8 cellular contexts compared by ENCODE assay signal in the genomic region with DNA sequence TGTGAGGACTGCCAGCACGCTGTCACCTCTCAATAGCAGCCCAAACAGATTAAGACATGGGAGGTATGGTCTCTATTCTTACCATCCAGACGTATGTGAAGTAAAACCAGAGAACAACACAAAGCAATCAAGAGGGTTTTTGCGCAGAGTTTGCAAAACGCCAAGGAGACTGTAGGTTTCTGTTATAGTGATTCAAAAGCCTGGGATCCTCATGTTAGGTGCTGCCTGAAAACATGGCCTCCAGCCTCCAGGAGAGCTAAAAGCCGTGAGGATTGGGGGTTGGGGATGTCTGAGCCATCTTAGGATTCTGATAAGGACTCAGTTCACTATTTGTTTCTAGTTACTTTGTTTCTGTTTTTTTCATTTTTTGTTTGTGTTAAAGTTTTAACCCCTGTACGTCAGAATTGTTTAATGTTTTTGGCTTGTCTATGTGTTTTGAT. TPM values are rescaled to one million over a fixed set of nuclear protein-coding genes. Genes with fewer than 3 reads are reported as not detected.
DNase-seq lines count a peak whose midpoint lies in the region; ATAC-seq, FAIRE-seq and TF ChIP-seq lines count a peak whose summit lies in the region.

No MANE protein-coding gene starts in this region.

- H4K20me1 ChIP-seq in HepG2 (ENCODE audit: insufficient read depth, low read length) = peaks cover 2% of the 10 kb centered on the region; the same call in 1 of the 2 replicates

- no TSS peak for BruUV-seq in HepG2 (replicated peaks; lab: Mats Ljungman, UMichigan)

- no peak for TF ChIP-seq POLR2A in HepG2 (IDR thresholded peaks at IDR 0.05; ENCODE audit: insufficient read depth in 1 of 2, low read depth in 2 of 2, low read length in 2 of 2)

- H2AFZ ChIP-seq in HepG2 (ENCODE audit: low read length) = no peak overlapping the region

- CTCF ChIA-PET in HepG2 (lab: Yijun Ruan, JAX; ENCODE audit: low intra/inter-chr PET ratio, low total read pairs) = no interaction called here

- no peaks in the 10 kb centered on the region for H3K36me3 ChIP-seq in liver (ENCODE audit: control insufficient read depth in 4 of 4, insufficient read depth in 3 of 4, low read depth in 1 of 4, low read length in 3 of 4)
- no peaks in the 10 kb centered on the region for H3K36me3 ChIP-seq in HepG2 (replicated peaks in 1 of 2; ENCODE audit: control insufficient read depth in 1 of 2, insufficient read depth in 2 of 2, low read length in 2 of 2)
- H3K36me3 ChIP-seq in endocrine pancreas (ENCODE audit: control insufficient read depth, insufficient read depth, low read length) = no peaks in the 10 kb centered on the region

- H3K27me3 ChIP-seq in liver (ENCODE audit: control insufficient read depth in 4 of 4, insufficient read depth in 4 of 4, low read length in 3 of 4) (no peaks in the 10 kb centered on the region), HepG2 (ENCODE audit: control insufficient read depth in 1 of 2, insufficient read depth in 2 of 2, low read length in 2 of 2) (no peaks in the 10 kb centered on the region; a peak in 1 of 5 replicates), endocrine pancreas (ENCODE audit: control insufficient read depth, insufficient read depth, low read length) (no peaks in the 10 kb centered on the region)

- TF ChIP-seq EP300 in HepG2 (IDR thresholded peaks at IDR 0.05; ENCODE audit: low read depth in 2 of 2, low read length in 2 of 2) (no peak), HepG2 (CRISPR knock-in tag; IDR thresholded peaks at IDR 0.05; ENCODE audit: borderline replicate concordance) (no peak)

- H3K4me3 ChIP-seq in liver (ENCODE audit: low read depth in 1 of 3, low read length in 3 of 3) (peak overlapping the region; percentile 20 to 70 (median 60)), HepG2 (replicated peaks in 1 of 3; ENCODE audit: insufficient read depth in 1 of 3, low read depth in 2 of 3, low read length in 3 of 3) (no peak overlapping the region), endocrine pancreas (ENCODE audit: control insufficient read depth, insufficient read depth, low read length) (peak overlapping the region; percentile 50), retinal pigment epithelial cell (ENCODE audit: low read length) (peak overlapping the region; percentile 32)

- H3K27ac ChIP-seq in liver (ENCODE audit: low read depth in 1 of 2, low read length in 2 of 2) (peak overlapping the region; percentile 81), HepG2 (ENCODE audit: extremely low read length, insufficient read depth, low read length) (no peak overlapping the region)

- no peak for ATAC-seq in HepG2

- H3K4me2 ChIP-seq in HepG2 (ENCODE audit: low read depth, low read length) = no peak overlapping the region

- TF ChIP-seq RAD21 in liver (IDR thresholded peaks at IDR 0.05) (no peak), HepG2 (CRISPR knock-in tag; IDR thresholded peaks at IDR 0.05) (no peak)

- WGBS in liver = 34% methylated on average over 6 of the region's 6 CpGs
- 75% methylated on average over 6 of the region's 6 CpGs for WGBS in HepG2 (ENCODE audit: low lambda C conversion rate)

- POLR2A ChIA-PET in HepG2 (lab: Yijun Ruan, JAX) = no interaction called here

- H3K9me3 ChIP-seq in liver (ENCODE audit: control insufficient read depth in 4 of 4, low read length in 3 of 4) = no peaks in the 10 kb centered on the region
- no peaks in the 10 kb centered on the region for H3K9me3 ChIP-seq in HepG2 (ENCODE audit: low read length)
- no peaks in the 10 kb centered on the region for H3K9me3 ChIP-seq in endocrine pancreas (ENCODE audit: control insufficient read depth, low read length)

- DNase-seq in HepG2 (ENCODE audit: low spot score) = no peak
- peak; percentile 43 for DNase-seq in SHP77 treated with DMSO at 0.1 percent for 48 hours (lab: John Stamatoyannopoulos, UW)
- no peak for DNase-seq in retinal pigment epithelial cell (ENCODE audit: low read depth)
- DNase-seq in HK-2 (ENCODE audit: unreplicated experiment) = no peak
- DNase-seq in SKM-1 treated with dmso at 0.1 percent for 144 hours (lab: John Stamatoyannopoulos, UW; ENCODE audit: unreplicated experiment) = no peak
- DNase-seq in DMS153 treated with DMSO at 0.1 percent for 48 hours (lab: John Stamatoyannopoulos, UW; ENCODE audit: unreplicated experiment) = no peak

- FAIRE-seq in HepG2 (lab: Jason Lieb, UNC) = no peak

- H3K79me2 ChIP-seq in HepG2 (ENCODE audit: insufficient read depth, low read length) = peaks cover 8% of the 10 kb centered on the region

- TF ChIP-seq CTCF in liver (IDR thresholded peaks at IDR 0.05; ENCODE audit: low read depth, low read length, missing input control) (no peak), HepG2 (CRISPR knock-in tag; IDR thresholded peaks at IDR 0.05) (no peak), retinal pigment epithelial cell (conservative IDR thresholded peaks at IDR 0.05; ENCODE audit: low read depth, low read length) (no peak)

- in situ Hi-C loops in HepG2 (cut with HindIII; ENCODE audit: extremely low pct_ligation_motif_present, low pct_unique_long_range_greater_than_20kb) = loop anchor here (25.0 kb wide), 2 partner anchors 760 to 2010 kb away; no protein-coding TSS in a partner anchor

- H3K4me1 ChIP-seq in liver (ENCODE audit: control insufficient read depth in 4 of 4, insufficient read depth in 4 of 4, low read length in 3 of 4) (peaks cover 0 to 9% (median 3%) of the 10 kb centered on the region in 4 donors), HepG2 (ENCODE audit: insufficient read depth, low read length) (peaks cover 36% of the 10 kb centered on the region; the same call in 1 of the 2 replicates), endocrine pancreas (ENCODE audit: control insufficient read depth, insufficient read depth, low read length) (no peaks in the 10 kb centered on the region)

- intact Hi-C loops in HepG2 (cut with micrococcal nuclease; ENCODE audit: unreplicated experiment) = no loop called here

- H3K9ac ChIP-seq in liver (ENCODE audit: low read depth in 1 of 2, low read length in 2 of 2) = peak overlapping the region in 1 of 2 donors; percentile 85
- H3K9ac ChIP-seq in HepG2 (ENCODE audit: insufficient read depth, low read depth, low read length) = no peak overlapping the region
- peak overlapping the region; percentile 2 for H3K9ac ChIP-seq in endocrine pancreas (ENCODE audit: control insufficient read depth, insufficient read depth, low read length)

RNA-seq across cellular contexts. Expression of gene CCT8, which starts 4.2 kb away (rescaled TPM):
- total RNA-seq in liver = 10 to 100 TPM; 67.5 to 78.2 TPM
- polyA plus RNA-seq in liver = 10 to 100 TPM; 47.0 to 48.5 TPM
- total RNA-seq in HepG2 (2016; rRNA removed; fragmentation: Illumina TruSeq; extraction: Trizol) = 325 and 538 TPM in 2 replicates
- 81.4 and 96.3 TPM in 2 replicates for total RNA-seq in HepG2 (2016; cell fraction: cytosol; rRNA removed; fragmentation: Illumina TruSeq; extraction: Trizol; ENCODE audit: low read depth)
- 336 and 530 TPM in 2 replicates for total RNA-seq in HepG2 (2016; cell fraction: insoluble cytoplasmic fraction; rRNA removed; fragmentation: Illumina TruSeq; extraction: Trizol)
- total RNA-seq in HepG2 (2016; cell fraction: membrane; rRNA removed; fragmentation: Illumina TruSeq; extraction: Trizol) = 134 and 165 TPM in 2 replicates
- 137 and 155 TPM in 2 replicates for total RNA-seq in HepG2 (2016; cell fraction: nucleus; rRNA removed; fragmentation: Illumina TruSeq; extraction: Trizol)
- 87.0 and 127 TPM in 2 replicates for polyA plus RNA-seq in HepG2 (2011; rRNA removed)
- polyA plus RNA-seq in HepG2 (2011; cell fraction: cytosol; rRNA removed) = 80.0 and 97.4 TPM in 2 replicates
- polyA plus RNA-seq in HepG2 (2011; cell fraction: nucleus; rRNA removed) = 53.9 and 70.6 TPM in 2 replicates
- polyA plus RNA-seq in HepG2 (2012) = 174 and 217 TPM in 2 replicates
- polyA plus RNA-seq in HepG2 (2016; cell fraction: cytosol; fragmentation: Illumina TruSeq; extraction: Trizol; ENCODE audit: low read depth) = 45.9 and 52.2 TPM in 2 replicates
- polyA plus RNA-seq in HepG2 (2016; cell fraction: insoluble cytoplasmic fraction; fragmentation: Illumina TruSeq; extraction: Trizol; ENCODE audit: low read depth) = 406 and 427 TPM in 2 replicates
- 80.8 and 98.2 TPM in 2 replicates for polyA plus RNA-seq in HepG2 (2016; cell fraction: membrane; fragmentation: Illumina TruSeq; extraction: Trizol; ENCODE audit: low read depth)
- polyA plus RNA-seq in HepG2 (2016; cell fraction: nucleus; fragmentation: Illumina TruSeq; extraction: Trizol; ENCODE audit: insufficient read depth, low read depth) = 196 and 213 TPM in 2 replicates
- 56.7 and 122 TPM in 2 replicates for polyA minus RNA-seq in HepG2 (2011; rRNA and poly(A)+ RNA removed; ENCODE audit: low replicate concordance)
- polyA minus RNA-seq in HepG2 (2011; cell fraction: cytosol; rRNA and poly(A)+ RNA removed) = 110 and 112 TPM in 2 replicates
- 74.0 and 108 TPM in 2 replicates for polyA minus RNA-seq in HepG2 (2011; cell fraction: nucleus; rRNA and poly(A)+ RNA removed)

RNA-seq across cellular contexts. Expression of gene MAP3K7CL, which starts 52.8 kb away (rescaled TPM):
- total RNA-seq in liver = 1 to 10 TPM; 2.6 to 3.5 TPM
- polyA plus RNA-seq in liver = 1 to 10 TPM; 1.4 to 3.5 TPM
- 0.15 TPM in 1 of 2 replicates, not detected in the other for total RNA-seq in HepG2 (2016; rRNA removed; fragmentation: Illumina TruSeq; extraction: Trizol)
- not detected in 2 replicates for total RNA-seq in HepG2 (2016; cell fraction: cytosol; rRNA removed; fragmentation: Illumina TruSeq; extraction: Trizol; ENCODE audit: low read depth)
- total RNA-seq in HepG2 (2016; cell fraction: insoluble cytoplasmic fraction; rRNA removed; fragmentation: Illumina TruSeq; extraction: Trizol) = 0.37 TPM in 1 of 2 replicates, not detected in the other
- total RNA-seq in HepG2 (2016; cell fraction: membrane; rRNA removed; fragmentation: Illumina TruSeq; extraction: Trizol) = not detected in 2 replicates
- not detected in 2 replicates for total RNA-seq in HepG2 (2016; cell fraction: nucleus; rRNA removed; fragmentation: Illumina TruSeq; extraction: Trizol)
- polyA plus RNA-seq in HepG2 (2011; rRNA removed) = 0.04 TPM in 1 of 2 replicates, not detected in the other
- 0.04 TPM in 1 of 2 replicates, not detected in the other for polyA plus RNA-seq in HepG2 (2011; cell fraction: cytosol; rRNA removed)
- polyA plus RNA-seq in HepG2 (2011; cell fraction: nucleus; rRNA removed) = not detected in 2 replicates
- not detected in 2 replicates for polyA plus RNA-seq in HepG2 (2012)
- polyA plus RNA-seq in HepG2 (2016; cell fraction: cytosol; fragmentation: Illumina TruSeq; extraction: Trizol; ENCODE audit: low read depth) = 0.18 TPM in 1 of 2 replicates, not detected in the other
- polyA plus RNA-seq in HepG2 (2016; cell fraction: insoluble cytoplasmic fraction; fragmentation: Illumina TruSeq; extraction: Trizol; ENCODE audit: low read depth) = not detected in 2 replicates
- 0.13 and 0.19 TPM in 2 replicates for polyA plus RNA-seq in HepG2 (2016; cell fraction: membrane; fragmentation: Illumina TruSeq; extraction: Trizol; ENCODE audit: low read depth)
- polyA plus RNA-seq in HepG2 (2016; cell fraction: nucleus; fragmentation: Illumina TruSeq; extraction: Trizol; ENCODE audit: insufficient read depth, low read depth) = not detected in 2 replicates
- polyA minus RNA-seq in HepG2 (2011; rRNA and poly(A)+ RNA removed; ENCODE audit: low replicate concordance) = 5.5 TPM in 1 of 2 replicates, not detected in the other
- not detected in 2 replicates for polyA minus RNA-seq in HepG2 (2011; cell fraction: cytosol; rRNA and poly(A)+ RNA removed)
- not detected in 2 replicates for polyA minus RNA-seq in HepG2 (2011; cell fraction: nucleus; rRNA and poly(A)+ RNA removed)

RNA-seq across cellular contexts. Expression of gene USP16, which starts 53.2 kb away (rescaled TPM):
- total RNA-seq in liver = 10 to 100 TPM; 14.5 to 21.8 TPM
- polyA plus RNA-seq in liver = 10 to 100 TPM; 13.3 to 45.3 TPM
- 46.9 and 72.4 TPM in 2 replicates for total RNA-seq in HepG2 (2016; rRNA removed; fragmentation: Illumina TruSeq; extraction: Trizol)
- 8.2 and 9.5 TPM in 2 replicates for total RNA-seq in HepG2 (2016; cell fraction: cytosol; rRNA removed; fragmentation: Illumina TruSeq; extraction: Trizol; ENCODE audit: low read depth)
- total RNA-seq in HepG2 (2016; cell fraction: insoluble cytoplasmic fraction; rRNA removed; fragmentation: Illumina TruSeq; extraction: Trizol) = 46.8 and 73.9 TPM in 2 replicates
- 25.9 and 27.0 TPM in 2 replicates for total RNA-seq in HepG2 (2016; cell fraction: membrane; rRNA removed; fragmentation: Illumina TruSeq; extraction: Trizol)
- 31.9 and 37.3 TPM in 2 replicates for total RNA-seq in HepG2 (2016; cell fraction: nucleus; rRNA removed; fragmentation: Illumina TruSeq; extraction: Trizol)
- polyA plus RNA-seq in HepG2 (2011; rRNA removed) = 12.0 and 16.5 TPM in 2 replicates
- 4.6 and 7.2 TPM in 2 replicates for polyA plus RNA-seq in HepG2 (2011; cell fraction: cytosol; rRNA removed)
- 10.3 and 11.5 TPM in 2 replicates for polyA plus RNA-seq in HepG2 (2011; cell fraction: nucleus; rRNA removed)
- polyA plus RNA-seq in HepG2 (2012) = 20.8 and 28.1 TPM in 2 replicates
- 3.3 and 3.5 TPM in 2 replicates for polyA plus RNA-seq in HepG2 (2016; cell fraction: cytosol; fragmentation: Illumina TruSeq; extraction: Trizol; ENCODE audit: low read depth)
- 48.3 and 53.1 TPM in 2 replicates for polyA plus RNA-seq in HepG2 (2016; cell fraction: insoluble cytoplasmic fraction; fragmentation: Illumina TruSeq; extraction: Trizol; ENCODE audit: low read depth)
- 8.0 and 9.3 TPM in 2 replicates for polyA plus RNA-seq in HepG2 (2016; cell fraction: membrane; fragmentation: Illumina TruSeq; extraction: Trizol; ENCODE audit: low read depth)
- 41.1 and 44.1 TPM in 2 replicates for polyA plus RNA-seq in HepG2 (2016; cell fraction: nucleus; fragmentation: Illumina TruSeq; extraction: Trizol; ENCODE audit: insufficient read depth, low read depth)
- polyA minus RNA-seq in HepG2 (2011; rRNA and poly(A)+ RNA removed; ENCODE audit: low replicate concordance) = 4.9 and 7.5 TPM in 2 replicates
- polyA minus RNA-seq in HepG2 (2011; cell fraction: cytosol; rRNA and poly(A)+ RNA removed) = 10.9 and 11.0 TPM in 2 replicates
- 29.6 and 30.9 TPM in 2 replicates for polyA minus RNA-seq in HepG2 (2011; cell fraction: nucleus; rRNA and poly(A)+ RNA removed)

RNA-seq across cellular contexts. Expression of gene RWDD2B, which starts 58.5 kb away (rescaled TPM):
- total RNA-seq in liver (10 to 100 TPM in 1 of 2 donors, 1 to 10 TPM in 1; 6.1 to 12.5 TPM), HepG2 (2016; rRNA removed; fragmentation: Illumina TruSeq; extraction: Trizol) (20.9 and 28.3 TPM in 2 replicates)
- polyA plus RNA-seq in liver (10 to 100 TPM; 12.5 to 36.3 TPM), HepG2 (2011; rRNA removed) (9.3 and 9.9 TPM in 2 replicates)
- 10.0 and 11.2 TPM in 2 replicates for total RNA-seq in HepG2 (2016; cell fraction: cytosol; rRNA removed; fragmentation: Illumina TruSeq; extraction: Trizol; ENCODE audit: low read depth)
- 22.0 and 27.5 TPM in 2 replicates for total RNA-seq in HepG2 (2016; cell fraction: insoluble cytoplasmic fraction; rRNA removed; fragmentation: Illumina TruSeq; extraction: Trizol)
- 28.3 and 28.6 TPM in 2 replicates for total RNA-seq in HepG2 (2016; cell fraction: membrane; rRNA removed; fragmentation: Illumina TruSeq; extraction: Trizol)
- 9.7 and 10.9 TPM in 2 replicates for total RNA-seq in HepG2 (2016; cell fraction: nucleus; rRNA removed; fragmentation: Illumina TruSeq; extraction: Trizol)
- 4.6 and 6.6 TPM in 2 replicates for polyA plus RNA-seq in HepG2 (2011; cell fraction: cytosol; rRNA removed)
- 2.5 and 3.6 TPM in 2 replicates for polyA plus RNA-seq in HepG2 (2011; cell fraction: nucleus; rRNA removed)
- 8.4 and 13.0 TPM in 2 replicates for polyA plus RNA-seq in HepG2 (2012)
- polyA plus RNA-seq in HepG2 (2016; cell fraction: cytosol; fragmentation: Illumina TruSeq; extraction: Trizol; ENCODE audit: low read depth) = 13.0 and 14.8 TPM in 2 replicates
- polyA plus RNA-seq in HepG2 (2016; cell fraction: insoluble cytoplasmic fraction; fragmentation: Illumina TruSeq; extraction: Trizol; ENCODE audit: low read depth) = 31.8 and 32.4 TPM in 2 replicates
- 25.4 and 26.8 TPM in 2 replicates for polyA plus RNA-seq in HepG2 (2016; cell fraction: membrane; fragmentation: Illumina TruSeq; extraction: Trizol; ENCODE audit: low read depth)
- polyA plus RNA-seq in HepG2 (2016; cell fraction: nucleus; fragmentation: Illumina TruSeq; extraction: Trizol; ENCODE audit: insufficient read depth, low read depth) = 16.3 and 18.5 TPM in 2 replicates
- 2.7 and 14.4 TPM in 2 replicates for polyA minus RNA-seq in HepG2 (2011; rRNA and poly(A)+ RNA removed; ENCODE audit: low replicate concordance)
- polyA minus RNA-seq in HepG2 (2011; cell fraction: cytosol; rRNA and poly(A)+ RNA removed) = 4.1 and 5.6 TPM in 2 replicates
- polyA minus RNA-seq in HepG2 (2011; cell fraction: nucleus; rRNA and poly(A)+ RNA removed) = 3.7 and 5.5 TPM in 2 replicates

Comparison
In these comparisons a context has a peak if more than half of its experiments do, and no peak if none do; other contexts are left out.
1. H3K4me3 ChIP-seq: peak in liver (3 of 3), endocrine pancreas (single experiment) and retinal pigment epithelial cell (single experiment); none in HepG2 (0 of 3).